ENCODE assay signal across 18 cellular contexts in genomic region chr18:35466815-35467623, GRCh38. TPM values are rescaled to one million over a fixed set of nuclear protein-coding genes. Genes with fewer than 3 reads are reported as not detected.
DNase-seq lines count a peak whose midpoint lies in the region; ATAC-seq and TF ChIP-seq lines count a peak whose summit lies in the region.
"Had no signal": no experiment of that assay in that cellular context is flagged by ENCODE, and none has a peak within 500 bp of the region (broad histone marks: within the 10 kb centered on the region; RNA-seq: fewer than 3 reads in every experiment).

No MANE protein-coding gene starts in this region.

- H3K4me3 ChIP-seq in heart left ventricle (peak overlapping the region in 2 of 12 donors; percentile 9 to 23), fibroblast of pulmonary artery (replicated peaks; ENCODE audit: low read depth, low read length) (no peak overlapping the region), aorta (ENCODE audit: low read length in 2 of 2) (no peak overlapping the region)
- H3K4me3 ChIP-seq: cardiac muscle cell, hepatocyte had no signal

- H3K36me3 Mint-ChIP-seq in activated naive CD4-positive, alpha-beta T cell treated with anti-CD3 and anti-CD28 coated beads, Interleukin-2, amount 10 ng/mL, durations not matched to agents 7 days and 5 days, result peaks cover 2% of the 10 kb centered on the region

- H3K27me3 Mint-ChIP-seq in activated naive CD4-positive, alpha-beta T cell treated with anti-CD3 and anti-CD28 coated beads, Interleukin-2, amount 10 ng/mL, durations not matched to agents 7 days and 5 days, result peaks cover 4% of the 10 kb centered on the region
- H3K27me3 Mint-ChIP-seq: type B pancreatic cell had no signal

- ATAC-seq in heart left ventricle (peak in 3 of 4 donors; percentile 8 to 58 (median 19)), HG03025 (IDR thresholded peaks at IDR 0.05; ENCODE audit: low FRiP score, unreplicated experiment) (peak; percentile 3), aorta (ENCODE audit: low FRiP score) (peak; percentile 39)

- TF ChIP-seq CTCF in heart left ventricle (IDR thresholded peaks at IDR 0.05), result no peak
- no peak for TF ChIP-seq CTCF in fibroblast of pulmonary artery (IDR thresholded peaks at IDR 0.05; ENCODE audit: low read length, missing control alignments)

- CTCF ChIA-PET in activated naive CD4-positive, alpha-beta T cell treated with anti-CD3 and anti-CD28 coated beads, Interleukin-2, amount 10 ng/mL, durations not matched to agents 7 days and 5 days (lab: Charles Lee), result no interaction called here

- WGBS in heart left ventricle, 4 donors, result 58 to 73% (median 69%) methylated on average over 10 to 11 of the region's 11 CpGs
- 90 to 94% methylated on average over 11 of the region's 11 CpGs for WGBS in aorta, 2 donors

- peak in 3 of 5 donors; percentile 42 to 62 (median 52) for DNase-seq in heart left ventricle
- no peak for DNase-seq in cardiac septum (ENCODE audit: low spot score)
- DNase-seq in fibroblast of pulmonary artery (ENCODE audit: low read depth), result peak; percentile 45
- DNase-seq in aorta, result no peak
- DNase-seq in activated naive CD4-positive, alpha-beta T cell treated with anti-CD3 and anti-CD28 coated beads, Interleukin-2, amount 10 ng/mL, durations not matched to agents 7 days and 5 days, result no peak
- no peak for DNase-seq in posterior cingulate gyrus
- no peak for DNase-seq in activated CD4-positive, alpha-beta T cell treated with anti-CD3 and anti-CD28 coated beads for 4 hours
- DNase-seq: activated CD4-positive, alpha-beta T cell treated with anti-CD3 and anti-CD28 coated beads, Interleukin-2, amount 50 U/mL, for 48 hours; activated gamma-delta T cell treated with Interleukin-2 at 50 U/mL for 16 hours; mammary epithelial cell; MM.1S had no signal

- no peak overlapping the region for H3K27ac Mint-ChIP-seq in activated naive CD4-positive, alpha-beta T cell treated with anti-CD3 and anti-CD28 coated beads, Interleukin-2, amount 10 ng/mL, durations not matched to agents 7 days and 5 days
- H3K27ac Mint-ChIP-seq: T-helper 2 cell treated with Interferon-gamma antibody and Interleukin-4, amounts not matched to agents 5 μg/mL and 100 μg/mL, for 36 hours; type B pancreatic cell had no signal

- intact Hi-C loops in heart left ventricle (cut with DNase I) (no loop called here), cardiac septum (cut with DNase I) (no loop called here), aorta (cut with DNase I) (no loop called here), posterior cingulate gyrus (cut with DNase I) (no loop called here)

- H3K36me3 ChIP-seq in heart left ventricle, result peaks cover 0 to 8% (median 0%) of the 10 kb centered on the region in 9 donors
- no peaks in the 10 kb centered on the region for H3K36me3 ChIP-seq in aorta (ENCODE audit: control insufficient read depth in 1 of 2, insufficient read depth in 2 of 2, low read length in 1 of 2)
- H3K36me3 ChIP-seq: cardiac muscle cell, neutrophil had no signal

- no peaks in the 10 kb centered on the region for H3K9me3 Mint-ChIP-seq in activated naive CD4-positive, alpha-beta T cell treated with anti-CD3 and anti-CD28 coated beads, Interleukin-2, amount 10 ng/mL, durations not matched to agents 7 days and 5 days
- H3K9me3 Mint-ChIP-seq: T-helper 2 cell treated with Interferon-gamma antibody and Interleukin-4, amounts not matched to agents 5 μg/mL and 100 μg/mL, for 36 hours; type B pancreatic cell had no signal

- H3K4me1 ChIP-seq in heart left ventricle (peaks cover 0 to 48% (median 31%) of the 10 kb centered on the region in 12 donors), aorta (ENCODE audit: control insufficient read depth in 1 of 2, insufficient read depth in 2 of 2, low read length in 2 of 2) (peaks cover 0 to 5% of the 10 kb centered on the region in 2 donors)

- TF ChIP-seq POLR2A in heart left ventricle (IDR thresholded peaks at IDR 0.05), result no peak

- no peak overlapping the region for H3K4me3 Mint-ChIP-seq in activated naive CD4-positive, alpha-beta T cell treated with anti-CD3 and anti-CD28 coated beads, Interleukin-2, amount 10 ng/mL, durations not matched to agents 7 days and 5 days
- H3K4me3 Mint-ChIP-seq: T-helper 2 cell treated with Interferon-gamma antibody and Interleukin-4, amounts not matched to agents 5 μg/mL and 100 μg/mL, for 36 hours; type B pancreatic cell had no signal

- no peaks in the 10 kb centered on the region for H3K4me1 Mint-ChIP-seq in activated naive CD4-positive, alpha-beta T cell treated with anti-CD3 and anti-CD28 coated beads, Interleukin-2, amount 10 ng/mL, durations not matched to agents 7 days and 5 days

- H3K9me3 ChIP-seq in heart left ventricle, result no peaks in the 10 kb centered on the region
- H3K9me3 ChIP-seq in aorta (ENCODE audit: control insufficient read depth, low read length), result no peaks in the 10 kb centered on the region
- H3K9me3 ChIP-seq: neutrophil had no signal

- H3K27ac ChIP-seq in heart left ventricle (peak overlapping the region in 10 of 12 donors; percentile 11 to 70 (median 53)), aorta (ENCODE audit: low read depth in 1 of 2, low read length in 2 of 2) (no peak overlapping the region)
- H3K27ac ChIP-seq: cardiac muscle cell, epithelial cell of prostate, hepatocyte had no signal

- H3K27me3 ChIP-seq in heart left ventricle, result no peaks in the 10 kb centered on the region
- no peaks in the 10 kb centered on the region for H3K27me3 ChIP-seq in aorta (ENCODE audit: control insufficient read depth in 1 of 2, insufficient read depth in 2 of 2, low read length in 1 of 2)
- H3K27me3 ChIP-seq: cardiac muscle cell, hepatocyte, neutrophil had no signal

RNA-seq across cellular contexts. Expression of gene INO80C, which starts 30.7 kb away (rescaled TPM):
- total RNA-seq in heart left ventricle, result 10 to 100 TPM in 7 of 9 donors, 1 to 10 TPM in 2; 5.6 to 29.0 (median 22.3) TPM
- polyA plus RNA-seq in heart left ventricle, result 10 to 100 TPM; 24.7 to 25.2 TPM
- 21.8 TPM for total RNA-seq in cardiac septum
- total RNA-seq in aorta, result 10 to 100 TPM; 18.6 to 19.1 TPM
- 10 to 100 TPM; 16.8 to 23.1 TPM for polyA plus RNA-seq in aorta

Comparison
In these comparisons a context has a peak if more than half of its experiments do, and no peak if none do; other contexts are left out.
1. DNase-seq: peak in heart left ventricle (3 of 5) and fibroblast of pulmonary artery (single experiment); none in cardiac septum (single experiment), aorta (0 of 2), activated naive CD4-positive, alpha-beta T cell treated with anti-CD3 and anti-CD28 coated beads, Interleukin-2, amount 10 ng/mL, durations not matched to agents 7 days and 5 days (single experiment), posterior cingulate gyrus (0 of 10) and activated CD4-positive, alpha-beta T cell treated with anti-CD3 and anti-CD28 coated beads for 4 hours (0 of 2).
2. H3K27ac ChIP-seq: peak in heart left ventricle (10 of 12); none in aorta (0 of 2).
3. Peak in every context shown above with its lines, with median percentiles within 50 percentile points of each other: ATAC-seq.